In the genomic region with DNA sequence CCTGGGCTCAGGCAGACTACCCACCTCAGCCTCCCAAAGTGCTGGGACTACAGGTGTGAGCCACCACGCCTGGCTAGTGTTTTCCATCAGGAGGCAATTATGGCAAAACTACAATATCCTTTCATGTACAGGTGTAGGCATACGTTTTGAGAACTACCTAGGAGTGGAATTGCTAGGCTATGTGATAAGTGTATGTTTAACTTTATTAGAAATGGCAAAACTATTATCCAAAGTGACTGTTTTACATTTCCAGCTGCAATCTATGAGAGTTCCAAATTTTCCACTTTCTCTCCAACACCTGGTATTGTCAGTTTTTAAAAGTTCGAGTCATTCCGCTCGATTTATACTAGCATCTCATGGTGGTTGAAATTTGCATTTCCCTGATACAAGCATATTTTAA, we compare ENCODE assay signal across 31 cellular contexts.
"Had no signal": no experiment of that assay in that cellular context is flagged by ENCODE, and none has a peak within 500 bp of the region (broad histone marks: within the 10 kb centered on the region; RNA-seq: fewer than 3 reads in every experiment).

No MANE protein-coding gene starts in this region.

- H3K4me3 ChIP-seq: adrenal gland, ascending aorta, body of pancreas, breast epithelium, cardiac muscle cell had no signal

- H3K27ac ChIP-seq: adrenal gland, ascending aorta, body of pancreas, brain microvascular endothelial cell, breast epithelium, cardiac muscle cell had no signal

- H3K36me3 ChIP-seq: adrenal gland, ascending aorta, brain microvascular endothelial cell, breast epithelium, cardiac muscle cell had no signal

- H3K4me1 ChIP-seq: ascending aorta, breast epithelium had no signal

- H3K9me3 ChIP-seq: adrenal gland, ascending aorta, body of pancreas, breast epithelium had no signal

- ATAC-seq: activated naive CD4-positive, alpha-beta T cell treated with anti-CD3 and anti-CD28 coated beads, Interleukin-2, amount 50 U/mL, for 72 hours; activated naive CD8-positive, alpha-beta T cell treated with anti-CD3 and anti-CD28 coated beads, Interleukin-2, amount 50 U/mL, for 24 hours; activated T-cell treated with anti-CD3 and anti-CD28 coated beads, Interleukin-2, amount 50 U/mL, for 4 hours; activated T-cell treated with anti-CD3 and anti-CD28 coated beads, Interleukin-2, amount 50 U/mL, for 72 hours; activated T-helper 17 cell treated with anti-CD3 and anti-CD28 coated beads, Interleukin-2, amount 50 U/mL, for 72 hours; body of pancreas had no signal

- DNase-seq: activated effector memory CD4-positive, alpha-beta T cell treated with anti-CD3 and anti-CD28 coated beads, Interleukin-2, amount 50 U/mL, for 16 hours; activated effector memory CD4-positive, alpha-beta T cell treated with Interleukin-2 at 50 U/mL for 16 hours; activated gamma-delta T cell; activated gamma-delta T cell treated with Interleukin-2 at 50 U/mL for 16 hours; activated naive CD4-positive, alpha-beta T cell; activated naive CD4-positive, alpha-beta T cell treated with anti-CD3 and anti-CD28 coated beads for 36 hours; activated naive CD4-positive, alpha-beta T cell treated with anti-CD3 and anti-CD28 coated beads, Interleukin-2, amount 10 ng/mL, durations not matched to agents 7 days and 5 days; activated naive CD4-positive, alpha-beta T cell treated with anti-CD3 and anti-CD28 coated beads, Interleukin-2, amount 50 U/mL, for 16 hours; activated naive CD4-positive, alpha-beta T cell treated with Interleukin-2 at 50 U/mL for 16 hours; activated naive CD8-positive, alpha-beta T cell treated with anti-CD3 and anti-CD28 coated beads for 36 hours; activated naive CD8-positive, alpha-beta T cell treated with anti-CD3 and anti-CD28 coated beads, Interleukin-2, amount 10 ng/mL, durations not matched to agents 7 days and 5 days; activated naive CD8-positive, alpha-beta T cell treated with anti-CD3 and anti-CD28 coated beads, Interleukin-2, amount 50 U/mL, for 24 hours; activated T-cell treated with anti-CD3 and anti-CD28 coated beads, Interleukin-2, amount 50 U/mL, for 24 hours; activated T-cell treated with anti-CD3 and anti-CD28 coated beads, Interleukin-2, amount 50 U/mL, for 4 hours; activated T-cell treated with anti-CD3 and anti-CD28 coated beads, Interleukin-2, amount 50 U/mL, for 48 hours; activated T-cell treated with anti-CD3 and anti-CD28 coated beads, Interleukin-2, amount 50 U/mL, for 72 hours; adrenal gland; amniotic stem cell; amygdala; anterior cingulate cortex; aorta; body of pancreas; brain microvascular endothelial cell; caudate nucleus; central memory CD4-positive, alpha-beta T cell; cerebellar nuclear complex had no signal
